ENCODE assay signal across 8 cellular contexts in the genomic region with DNA sequence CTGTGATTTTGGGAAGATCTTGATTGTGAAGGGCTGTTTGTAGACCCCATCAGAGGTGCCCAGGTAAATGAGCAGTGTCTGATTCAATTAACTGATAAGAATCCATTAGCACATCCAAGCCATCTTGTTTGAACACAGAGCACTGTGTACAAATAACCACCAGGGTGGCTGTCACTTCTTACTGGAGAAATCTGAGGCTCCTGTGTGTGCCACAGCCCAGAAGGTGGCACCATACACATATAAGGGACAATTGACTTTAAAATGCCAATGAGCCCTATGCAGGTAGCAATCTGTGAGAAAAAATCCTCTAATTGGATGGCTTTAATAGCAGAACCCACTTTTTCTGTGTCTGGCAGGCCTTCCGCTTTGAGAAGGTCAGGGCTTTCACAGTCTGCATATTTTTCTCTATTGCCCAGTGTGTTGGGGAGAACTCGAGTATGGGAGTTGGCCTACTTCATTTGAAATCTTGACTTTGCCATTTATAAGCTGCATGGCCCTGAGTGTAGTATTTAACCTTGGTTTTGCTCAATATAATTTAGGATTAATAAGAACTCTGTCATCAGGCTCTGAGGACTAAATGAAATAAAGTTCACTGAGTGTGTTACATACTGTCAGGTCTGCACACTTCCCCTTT.
DNase-seq lines count a peak whose midpoint lies in the region; ATAC-seq, FAIRE-seq and TF ChIP-seq lines count a peak whose summit lies in the region.

No MANE protein-coding gene starts in this region.

- ATAC-seq in pancreas: peak; percentile 50 to 85 (median 66)
- ATAC-seq in GM21526 (IDR thresholded peaks at IDR 0.05; ENCODE audit: low FRiP score, unreplicated experiment): no peak
- no peak for ATAC-seq in psoas muscle

- H3K4me1 ChIP-seq in pancreas (peaks cover 0 to 7% (median 0%) of the 10 kb centered on the region in 3 donors), psoas muscle (no peaks in the 10 kb centered on the region)

- TF ChIP-seq CTCF in WERI-Rb-1 (IDR thresholded peaks at IDR 0.05; ENCODE audit: low read depth, low read length): peak; percentile 63
- peak in 3 of 4 donors; percentile 12 to 35 (median 23) for TF ChIP-seq CTCF in pancreas (IDR thresholded peaks at IDR 0.05)
- no peak for TF ChIP-seq CTCF in psoas muscle (IDR thresholded peaks at IDR 0.05)

- peak; percentile 1 for DNase-seq in NCI-H2107 (lab: John Stamatoyannopoulos, UW)
- no peak for DNase-seq in NCI-H2107 treated with DMSO at 0.1 percent for 48 hours (lab: John Stamatoyannopoulos, UW; ENCODE audit: unreplicated experiment)
- peak; percentile 7 for DNase-seq in HK-2 (ENCODE audit: unreplicated experiment)
- peak; percentile 71 for DNase-seq in WERI-Rb-1
- DNase-seq in pancreas: peak in 2 of 6 donors; percentile 6 to 31
- DNase-seq in activated gamma-delta T cell treated with Interleukin-2 at 50 U/mL for 16 hours: no peak
- DNase-seq in psoas muscle: no peak

- H3K27ac ChIP-seq in WERI-Rb-1: no peak overlapping the region
- no peak overlapping the region for H3K27ac ChIP-seq in pancreas
- H3K27ac ChIP-seq in psoas muscle: no peak overlapping the region

- intact Hi-C loops in pancreas (cut with DNase I) (no loop called here), psoas muscle (cut with DNase I) (no loop called here)

- WGBS in pancreas, 2 donors: 72 to 80% methylated on average over 2 of the region's 2 CpGs
- 86 to 90% (median 87%) methylated on average over 2 of the region's 2 CpGs for WGBS in psoas muscle, 3 donors

- H3K36me3 ChIP-seq in WERI-Rb-1 (no peaks in the 10 kb centered on the region), pancreas (no peaks in the 10 kb centered on the region), psoas muscle (ENCODE audit: insufficient read depth in 1 of 2, low read depth in 1 of 2) (no peaks in the 10 kb centered on the region)

- H3K27me3 ChIP-seq in WERI-Rb-1 (ENCODE audit: insufficient read depth, low read depth, severe bottlenecking) (no peaks in the 10 kb centered on the region), pancreas (no peaks in the 10 kb centered on the region), psoas muscle (ENCODE audit: insufficient read depth in 3 of 3, low read length in 2 of 3) (no peaks in the 10 kb centered on the region)

- no peaks in the 10 kb centered on the region for H3K9me3 ChIP-seq in WERI-Rb-1 (ENCODE audit: severe bottlenecking)
- H3K9me3 ChIP-seq in pancreas: no peaks in the 10 kb centered on the region
- no peaks in the 10 kb centered on the region for H3K9me3 ChIP-seq in psoas muscle

- no peak for FAIRE-seq in pancreas (lab: Jason Lieb, UNC)

- no peak overlapping the region for H3K4me3 ChIP-seq in WERI-Rb-1 (ENCODE audit: low read depth, low read length)
- H3K4me3 ChIP-seq in pancreas: no peak overlapping the region
- H3K4me3 ChIP-seq in psoas muscle: no peak overlapping the region

Comparison
In these comparisons a context has a peak if more than half of its experiments do, and no peak if none do; other contexts are left out.
1. DNase-seq: peak in NCI-H2107 (single experiment), HK-2 (single experiment) and WERI-Rb-1 (single experiment); none in NCI-H2107 treated with DMSO at 0.1 percent for 48 hours (single experiment), activated gamma-delta T cell treated with Interleukin-2 at 50 U/mL for 16 hours (single experiment) and psoas muscle (0 of 2).
2. ATAC-seq: peak in pancreas (4 of 4); none in GM21526 (single experiment) and psoas muscle (0 of 4).